Comparison of ENCODE assay signal across 23 cellular contexts in the genomic region with DNA sequence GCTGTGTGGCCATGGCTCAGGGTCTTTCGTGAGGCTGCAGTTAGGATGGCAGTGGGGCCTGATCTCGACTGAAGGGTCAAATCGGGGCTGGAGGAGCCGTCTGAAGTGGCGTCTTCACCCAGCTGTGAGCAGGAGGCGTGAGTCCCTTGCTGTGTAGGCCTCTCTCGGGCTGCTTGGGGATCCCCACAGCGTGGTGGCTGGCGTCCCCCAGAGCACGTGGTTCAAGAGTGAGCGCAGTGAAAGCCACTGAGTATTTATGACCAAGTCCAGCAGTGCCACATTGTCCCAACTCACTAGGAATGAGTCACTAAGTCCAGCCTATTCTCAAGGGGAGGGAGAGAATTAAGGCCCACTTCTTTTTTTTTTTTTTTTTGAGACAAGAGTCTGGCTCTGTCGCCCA.
"Had no signal": no experiment of that assay in that cellular context is flagged by ENCODE, and none has a peak within 500 bp of the region (broad histone marks: within the 10 kb centered on the region; RNA-seq: fewer than 3 reads in every experiment).

No MANE protein-coding gene starts in this region.

- H3K4me3 ChIP-seq: esophagus muscularis mucosa, hepatocyte, left lung, lung, ovary, prostate gland, testis, vagina had no signal

- H3K9me3 ChIP-seq: esophagus muscularis mucosa, left lung, ovary, prostate gland, testis, vagina had no signal

- H3K27ac ChIP-seq: esophagus muscularis mucosa, hepatocyte, left lung, ovary, prostate gland, testis, vagina, WERI-Rb-1 had no signal

- H3K4me2 ChIP-seq: hepatocyte had no signal

- H3K9me3 Mint-ChIP-seq: activated naive CD8-positive, alpha-beta T cell treated with anti-CD3 and anti-CD28 coated beads for 36 hours; activated T-cell treated with anti-CD3 and anti-CD28 coated beads, Interleukin-2, amount 50 U/mL, for 4 hours; activated T-helper 2 cell treated with anti-CD3 and anti-CD28 coated beads, Interferon-gamma antibody, Interleukin-2, Interleukin-4, amounts not matched to agents 10 μg/mL and 5 μg/mL and 100 μg/mL, durations not matched to agents 14 hours and 24 hours and 36 hours; effector memory CD8-positive, alpha-beta T cell; type B pancreatic cell had no signal

- H3K27me3 Mint-ChIP-seq: activated naive CD8-positive, alpha-beta T cell treated with anti-CD3 and anti-CD28 coated beads for 36 hours; effector memory CD8-positive, alpha-beta T cell; naive thymus-derived CD8-positive, alpha-beta T cell; type B pancreatic cell had no signal

- DNase-seq: activated CD8-positive, alpha-beta memory T cell treated with anti-CD3 and anti-CD28 coated beads, Interleukin-2, amount 50 U/mL, for 4 hours; activated naive CD4-positive, alpha-beta T cell treated with Interleukin-2 at 50 U/mL for 16 hours; activated naive CD8-positive, alpha-beta T cell treated with anti-CD3 and anti-CD28 coated beads for 36 hours; activated T-cell treated with anti-CD3 and anti-CD28 coated beads, Interleukin-2, amount 50 U/mL, for 4 hours; central memory CD4-positive, alpha-beta T cell; effector memory CD8-positive, alpha-beta T cell; glutamatergic neuron; kidney glomerular epithelial cell; left lung; ovary; stimulated activated CD4-positive, alpha-beta T cell treated with anti-CD3 and anti-CD28 coated beads, Interleukin-2, amount 100 ng/mL, for 48 hours; stimulated activated CD8-positive, alpha-beta memory T cell treated with anti-CD3 and anti-CD28 coated beads, Interleukin-4, amount 100 ng/mL, for 48 hours; stimulated activated naive CD4-positive, alpha-beta T cell; testis; WERI-Rb-1 had no signal

- ATAC-seq: effector memory CD8-positive, alpha-beta T cell had no signal

- H3K36me3 Mint-ChIP-seq: naive thymus-derived CD8-positive, alpha-beta T cell had no signal

- H3K36me3 ChIP-seq: left lung, ovary, prostate gland, vagina had no signal

- H3K79me2 ChIP-seq: hepatocyte had no signal

- H3K4me1 ChIP-seq: prostate gland had no signal

- H3K27me3 ChIP-seq: esophagus muscularis mucosa, hepatocyte, left lung, ovary, testis, vagina had no signal

- H3K27ac Mint-ChIP-seq: activated naive CD8-positive, alpha-beta T cell treated with anti-CD3 and anti-CD28 coated beads for 36 hours; activated T-helper 2 cell treated with anti-CD3 and anti-CD28 coated beads, Interferon-gamma antibody, Interleukin-2, Interleukin-4, amounts not matched to agents 10 μg/mL and 5 μg/mL and 100 μg/mL, durations not matched to agents 14 hours and 24 hours and 36 hours; type B pancreatic cell had no signal

- H3K4me3 Mint-ChIP-seq: activated naive CD8-positive, alpha-beta T cell treated with anti-CD3 and anti-CD28 coated beads for 36 hours; activated T-cell treated with anti-CD3 and anti-CD28 coated beads, Interleukin-2, amount 50 U/mL, for 4 hours; effector memory CD8-positive, alpha-beta T cell; type B pancreatic cell had no signal

- H2AFZ ChIP-seq: hepatocyte had no signal
